ENCODE assay signal across 14 cellular contexts in genomic region chr3:152151216-152151874, GRCh38.
DNase-seq lines count a peak whose midpoint lies in the region; ATAC-seq, FAIRE-seq and TF ChIP-seq lines count a peak whose summit lies in the region.
"Had no signal": no experiment of that assay in that cellular context is flagged by ENCODE, and none has a peak within 500 bp of the region (broad histone marks: within the 10 kb centered on the region; RNA-seq: fewer than 3 reads in every experiment).

No MANE protein-coding gene starts in this region.

- peak overlapping the region; percentile 61 for H3K9ac ChIP-seq in SK-N-SH
- peak overlapping the region; percentile 50 for H3K9ac ChIP-seq in keratinocyte (ENCODE audit: control insufficient read depth, extremely low read depth, insufficient read depth, low read length)
- H3K9ac ChIP-seq: BLaER1 had no signal

- 48% methylated on average over 8 of the region's 8 CpGs for WGBS in SK-N-SH (ENCODE audit: low lambda C conversion rate)

- H3K9me2 ChIP-seq in SK-N-SH (no peaks in the 10 kb centered on the region), OCI-LY7 (ENCODE audit: insufficient read depth, low read length) (no peaks in the 10 kb centered on the region)

- POLR2A ChIA-PET in SK-N-SH (lab: Yijun Ruan, JAX) (no interaction called here), OCI-LY7 (lab: Charles Lee) (interaction anchor here (1.0 kb wide), 1 partner anchor 9 kb away, joined by 3 read pairs; no protein-coding TSS in a partner anchor)

- H3K9me1 ChIP-seq in keratinocyte (ENCODE audit: control insufficient read depth, extremely low read depth, insufficient read depth, low read length), result no peaks in the 10 kb centered on the region

- no peak for TF ChIP-seq EP300 in SK-N-SH (IDR thresholded peaks at IDR 0.05; ENCODE audit: borderline replicate concordance in 1 of 2, low read depth in 1 of 2, low read length in 1 of 2)

- H3K4me2 ChIP-seq in SK-N-SH, result peak overlapping the region; percentile 71
- peak overlapping the region; percentile 92 for H3K4me2 ChIP-seq in keratinocyte (ENCODE audit: control insufficient read depth, extremely low read depth, insufficient read depth, low read depth, low read length)
- H3K4me2 ChIP-seq in OCI-LY7 (ENCODE audit: low read length), result no peak overlapping the region
- H3K4me2 ChIP-seq: BLaER1 had no signal

- peak overlapping the region; percentile 67 to 73 for H3K27ac ChIP-seq in SK-N-SH (ENCODE audit: low read depth in 2 of 2, low read length in 1 of 2)
- H3K27ac ChIP-seq in keratinocyte (ENCODE audit: control insufficient read depth, insufficient read depth, low read length), result peak overlapping the region; percentile 79
- no peak overlapping the region for H3K27ac ChIP-seq in OCI-LY7 (ENCODE audit: low read depth, low read length, poor library complexity, severe bottlenecking)
- H3K27ac ChIP-seq: BLaER1, prostate gland had no signal

- peak; percentile 11 for DNase-seq in ELR (ENCODE audit: low read depth)
- DNase-seq in H7, result peak; percentile 18
- no peak for DNase-seq in SK-N-SH
- no peak for DNase-seq in keratinocyte (ENCODE audit: low read depth, low spot score)
- no peak for DNase-seq in activated CD4-positive, CD25-positive, alpha-beta regulatory T cell treated with anti-CD3 and anti-CD28 coated beads, Interleukin-2, amount 50 U/mL, for 72 hours
- no peak for DNase-seq in OCI-LY7 (ENCODE audit: low spot score)
- DNase-seq: heart left ventricle, NCI-H1930, T1000 had no signal

- dilution Hi-C loops in keratinocyte (cut with MboI; ENCODE audit: extremely low pct_ligation_motif_present, low sequenced_read_pairs), result no loop called here

- ATAC-seq in HG03460 (IDR thresholded peaks at IDR 0.05; ENCODE audit: unreplicated experiment), result no peak
- ATAC-seq in HG03045 (IDR thresholded peaks at IDR 0.05; ENCODE audit: unreplicated experiment), result no peak
- ATAC-seq: heart left ventricle had no signal

- no peaks in the 10 kb centered on the region for H3K9me3 ChIP-seq in SK-N-SH
- H3K9me3 ChIP-seq in keratinocyte (ENCODE audit: control insufficient read depth, low read depth, low read length), result no peaks in the 10 kb centered on the region
- no peaks in the 10 kb centered on the region for H3K9me3 ChIP-seq in OCI-LY7 (ENCODE audit: low read length)
- H3K9me3 ChIP-seq: HAP-1, heart left ventricle, prostate gland had no signal

- no peak overlapping the region for H3K4me3 ChIP-seq in H7 (ENCODE audit: insufficient read depth, low read depth, low read length)
- H3K4me3 ChIP-seq in SK-N-SH (ENCODE audit: low read depth in 2 of 2, low read length in 1 of 2), result peak overlapping the region; percentile 57 to 61; a peak in 2 of 4 replicates
- H3K4me3 ChIP-seq in keratinocyte (ENCODE audit: control insufficient read depth in 2 of 3, extremely low read depth in 1 of 3, insufficient read depth in 2 of 3, low read depth in 1 of 3, low read length in 3 of 3), result peak overlapping the region; percentile 21 to 49 (median 33)
- no peak overlapping the region for H3K4me3 ChIP-seq in OCI-LY7 (ENCODE audit: low read depth, low read length, poor library complexity, severe bottlenecking)
- H3K4me3 ChIP-seq: BLaER1, HAP-1, heart left ventricle, prostate gland had no signal

- H3F3A ChIP-seq in SK-N-SH (replicated peaks; ENCODE audit: insufficient read depth), result peaks cover 13% of the 10 kb centered on the region

- H3K4me1 ChIP-seq in SK-N-SH (ENCODE audit: control insufficient read depth in 1 of 2, insufficient read depth in 2 of 2, low read depth in 1 of 2, low read length in 1 of 2) (peaks cover 3 to 11% of the 10 kb centered on the region in 2 experiments; a peak in 3 of 4 replicates), keratinocyte (ENCODE audit: control insufficient read depth, extremely low read depth, insufficient read depth, low read length) (peaks cover 32% of the 10 kb centered on the region), OCI-LY7 (ENCODE audit: insufficient read depth, low read length, poor library complexity, severe bottlenecking) (no peaks in the 10 kb centered on the region)
- H3K4me1 ChIP-seq: BLaER1, HAP-1, prostate gland had no signal

- no peaks in the 10 kb centered on the region for H4K20me1 ChIP-seq in SK-N-SH (ENCODE audit: insufficient read depth)
- H4K20me1 ChIP-seq in keratinocyte (ENCODE audit: control insufficient read depth, extremely low read depth, insufficient read depth, low read length), result no peaks in the 10 kb centered on the region
- H4K20me1 ChIP-seq in OCI-LY7 (ENCODE audit: insufficient read depth, low read length), result no peaks in the 10 kb centered on the region
- H4K20me1 ChIP-seq: BLaER1 had no signal

- CTCF ChIA-PET in SK-N-SH (lab: Yijun Ruan, JAX), result interaction anchor here (0.8 kb wide), 1 partner anchor 293 kb away, joined by 4 read pairs; no protein-coding TSS in a partner anchor
- CTCF ChIA-PET in OCI-LY7 (lab: Charles Lee; ENCODE audit: unreplicated experiment), result no interaction called here

- FAIRE-seq in keratinocyte (lab: Jason Lieb, UNC), result peak; percentile 86

- peak overlapping the region; percentile 53; the same call in 1 of the 2 replicates for H2AFZ ChIP-seq in SK-N-SH (ENCODE audit: low read depth)
- peak overlapping the region; percentile 88 for H2AFZ ChIP-seq in keratinocyte (ENCODE audit: control insufficient read depth, low read length)
- no peak overlapping the region for H2AFZ ChIP-seq in OCI-LY7 (ENCODE audit: low read length)

- TF ChIP-seq RAD21 in SK-N-SH (IDR thresholded peaks at IDR 0.05; ENCODE audit: low read length), result no peak

- no peaks in the 10 kb centered on the region for H3K79me2 ChIP-seq in SK-N-SH (ENCODE audit: insufficient read depth)
- no peaks in the 10 kb centered on the region for H3K79me2 ChIP-seq in keratinocyte (ENCODE audit: control insufficient read depth, insufficient read depth, low read length)
- H3K79me2 ChIP-seq in OCI-LY7 (ENCODE audit: insufficient read depth, low read depth, low read length), result no peaks in the 10 kb centered on the region

- intact Hi-C loops in OCI-LY7 (cut with micrococcal nuclease; ENCODE audit: unreplicated experiment), result no loop called here

- no peaks in the 10 kb centered on the region for H3K36me3 ChIP-seq in H7 (replicated peaks; ENCODE audit: control insufficient read depth, insufficient read depth, low read length)
- no peaks in the 10 kb centered on the region for H3K36me3 ChIP-seq in SK-N-SH (replicated peaks in 1 of 2; ENCODE audit: control insufficient read depth in 1 of 2, insufficient read depth in 2 of 2, low read length in 1 of 2)
- H3K36me3 ChIP-seq in keratinocyte (ENCODE audit: control insufficient read depth in 2 of 2, extremely low read depth in 1 of 2, insufficient read depth in 2 of 2, low read length in 2 of 2), result no peaks in the 10 kb centered on the region
- no peaks in the 10 kb centered on the region for H3K36me3 ChIP-seq in OCI-LY7 (ENCODE audit: insufficient read depth, low read length)
- H3K36me3 ChIP-seq: BLaER1, HAP-1, heart left ventricle, prostate gland had no signal

- BruUV-seq in OCI-LY7 (replicated peaks; lab: Mats Ljungman, UMichigan), result no TSS peak

- TF ChIP-seq CTCF in SK-N-SH (IDR thresholded peaks at IDR 0.05) (no peak), keratinocyte (optimal IDR thresholded peaks at IDR 0.05 in 1 of 3, IDR thresholded peaks at IDR 0.05 in 1 of 3, conservative IDR thresholded peaks at IDR 0.05 in 1 of 3; ENCODE audit: extremely low read depth in 1 of 3, insufficient read depth in 2 of 3, low read length in 3 of 3) (no peak), OCI-LY7 (conservative IDR thresholded peaks at IDR 0.05; ENCODE audit: low read length) (no peak)

- H3K27me3 ChIP-seq in H7 (ENCODE audit: control insufficient read depth, insufficient read depth, low read length) (no peaks in the 10 kb centered on the region), SK-N-SH (ENCODE audit: insufficient read depth) (no peaks in the 10 kb centered on the region), keratinocyte (ENCODE audit: control insufficient read depth, extremely low read depth, insufficient read depth, low read length) (no peaks in the 10 kb centered on the region)
- H3K27me3 ChIP-seq: BLaER1, heart left ventricle had no signal

TF ChIP-seq in SK-N-SH, 30 proteins besides CTCF, POLR2A, EP300 and RAD21:
- TF ChIP-seq FOSL2 (IDR thresholded peaks at IDR 0.05; ENCODE audit: borderline replicate concordance, low read depth) (0 out of 2 replicates have a peak, but pooled peaks have one; percentile 5), EZH2phosphoT487 (IDR thresholded peaks at IDR 0.05; ENCODE audit: borderline replicate concordance, low read depth) (no peak), RXRA (IDR thresholded peaks at IDR 0.05; ENCODE audit: borderline replicate concordance, low read depth) (no peak)

Comparison
In these comparisons a context has a peak if more than half of its experiments do, and no peak if none do; other contexts are left out.
1. DNase-seq: peak in ELR (single experiment) and H7 (single experiment); none in SK-N-SH (single experiment), keratinocyte (single experiment), activated CD4-positive, CD25-positive, alpha-beta regulatory T cell treated with anti-CD3 and anti-CD28 coated beads, Interleukin-2, amount 50 U/mL, for 72 hours (single experiment) and OCI-LY7 (single experiment).
2. H3K4me3 ChIP-seq: peak in SK-N-SH (2 of 2) and keratinocyte (3 of 3); none in H7 (single experiment) and OCI-LY7 (single experiment).